Comparison of ENCODE assay signal across 31 cellular contexts in the genomic region with DNA sequence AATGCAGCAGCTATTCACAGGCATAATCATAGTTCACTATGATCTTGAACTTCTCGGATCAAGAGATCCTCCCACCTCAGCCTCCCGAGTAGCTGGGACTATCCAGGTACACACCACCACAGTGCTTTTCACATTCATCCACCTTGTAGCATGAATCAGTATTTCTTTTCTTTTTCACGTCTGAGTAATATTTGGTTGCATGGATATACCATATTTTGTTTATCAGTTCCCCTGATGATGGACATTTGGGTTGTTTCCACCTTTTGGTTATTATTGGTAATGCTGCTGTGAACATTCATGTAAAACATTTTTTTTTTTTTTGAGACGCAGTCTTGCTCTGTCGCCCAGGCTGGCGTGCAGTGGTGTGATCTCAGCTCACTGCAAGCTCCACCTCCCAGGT.
"Had no signal": no experiment of that assay in that cellular context is flagged by ENCODE, and none has a peak within 500 bp of the region (broad histone marks: within the 10 kb centered on the region; RNA-seq: fewer than 3 reads in every experiment).

No MANE protein-coding gene starts in this region.

- H3K4me3 Mint-ChIP-seq: activated B cell treated with CpG ODN at 0.5 μM for 24 hours; activated CD4-positive, alpha-beta memory T cell treated with anti-CD3 and anti-CD28 coated beads for 36 hours; activated CD4-positive, alpha-beta T cell treated with anti-CD3 and anti-CD28 coated beads, Interleukin-2, amount 10 ng/mL, durations not matched to agents 24 days and 14 days; activated CD8-positive, alpha-beta T cell treated with anti-CD3 and anti-CD28 coated beads for 36 hours; activated naive CD4-positive, alpha-beta T cell treated with anti-CD3 and anti-CD28 coated beads for 36 hours; activated naive CD8-positive, alpha-beta T cell treated with anti-CD3 and anti-CD28 coated beads for 36 hours; activated T-cell treated with anti-CD3 and anti-CD28 coated beads, Interleukin-2, amount 50 U/mL, for 4 hours; activated T-cell treated with anti-CD3 and anti-CD28 coated beads, Interleukin-2, amount 50 U/mL, for 72 hours; activated T-helper 1 cell treated with anti-CD3 and anti-CD28 coated beads, Interleukin-12 subunit alpha, Interleukin-12 subunit beta, Interleukin-2, Interleukin-4 antibody, amounts not matched to agents 30 ng/mL and 10 ng/mL and 1 ng/mL, durations not matched to agents 14 hours and 24 hours and 36 hours; activated T-helper 17 cell treated with anti-CD3 and anti-CD28 coated beads, Interleukin-2, amount 50 U/mL, for 72 hours; T-helper 17 cell had no signal

- H3K36me3 ChIP-seq: adrenal gland, brain microvascular endothelial cell, breast epithelium had no signal

- H3K9me3 ChIP-seq: adrenal gland, body of pancreas, breast epithelium had no signal

- H3K9me3 Mint-ChIP-seq: activated B cell treated with CpG ODN at 0.5 μM for 24 hours; activated CD4-positive, alpha-beta memory T cell treated with anti-CD3 and anti-CD28 coated beads for 36 hours; activated naive CD4-positive, alpha-beta T cell treated with anti-CD3 and anti-CD28 coated beads for 36 hours; activated naive CD4-positive, alpha-beta T cell treated with anti-CD3 and anti-CD28 coated beads, Interleukin-2, amount 50 U/mL, for 72 hours; activated T-cell treated with anti-CD3 and anti-CD28 coated beads, Interleukin-2, amount 50 U/mL, for 4 hours; activated T-cell treated with anti-CD3 and anti-CD28 coated beads, Interleukin-2, amount 50 U/mL, for 72 hours; activated T-helper 1 cell treated with anti-CD3 and anti-CD28 coated beads, Interleukin-12 subunit alpha, Interleukin-12 subunit beta, Interleukin-2, Interleukin-4 antibody, amounts not matched to agents 30 ng/mL and 10 ng/mL and 1 ng/mL, durations not matched to agents 14 hours and 24 hours and 36 hours; activated T-helper 17 cell treated with anti-CD3 and anti-CD28 coated beads, Interleukin-2, amount 50 U/mL, for 72 hours had no signal

- H3K4me1 ChIP-seq: adrenal gland, breast epithelium had no signal

- H3K4me1 Mint-ChIP-seq: activated T-helper 17 cell treated with anti-CD3 and anti-CD28 coated beads, Interleukin-2, amount 50 U/mL, for 72 hours; T-helper 17 cell had no signal

- H3K27ac ChIP-seq: adrenal gland, body of pancreas, brain microvascular endothelial cell, breast epithelium had no signal

- DNase-seq: activated B cell treated with CpG ODN at 0.5 μM for 24 hours; activated CD4-positive, alpha-beta memory T cell treated with anti-CD3 and anti-CD28 coated beads for 36 hours; activated CD4-positive, alpha-beta T cell treated with anti-CD3 and anti-CD28 coated beads for 4 hours; activated CD4-positive, alpha-beta T cell treated with anti-CD3 and anti-CD28 coated beads, Interleukin-2, amount 10 ng/mL, durations not matched to agents 24 days and 14 days; activated CD4-positive, alpha-beta T cell treated with anti-CD3 and anti-CD28 coated beads, Interleukin-2, amount 50 U/mL, for 1 hour; activated CD4-positive, alpha-beta T cell treated with anti-CD3 and anti-CD28 coated beads, Interleukin-2, amount 50 U/mL, for 4 hours; activated CD4-positive, CD25-positive, alpha-beta regulatory T cell treated with anti-CD3 and anti-CD28 coated beads, Interleukin-2, amount 50 U/mL, for 72 hours; activated CD8-positive, alpha-beta memory T cell treated with anti-CD3 and anti-CD28 coated beads, Interleukin-2, amount 50 U/mL, for 4 hours; activated CD8-positive, alpha-beta T cell treated with anti-CD3 and anti-CD28 coated beads for 36 hours; activated effector memory CD4-positive, alpha-beta T cell treated with anti-CD3 and anti-CD28 coated beads, Interleukin-2, amount 50 U/mL, for 16 hours; activated gamma-delta T cell treated with Interleukin-2 at 50 U/mL for 16 hours; activated naive CD4-positive, alpha-beta T cell; activated naive CD4-positive, alpha-beta T cell treated with anti-CD3 and anti-CD28 coated beads for 36 hours; activated naive CD4-positive, alpha-beta T cell treated with anti-CD3 and anti-CD28 coated beads, Interleukin-2, amount 50 U/mL, for 16 hours; activated naive CD8-positive, alpha-beta T cell treated with anti-CD3 and anti-CD28 coated beads for 36 hours; activated T-cell treated with anti-CD3 and anti-CD28 coated beads for 4 hours; activated T-cell treated with anti-CD3 and anti-CD28 coated beads, Interleukin-2, amount 50 U/mL, for 1 hour; activated T-cell treated with anti-CD3 and anti-CD28 coated beads, Interleukin-2, amount 50 U/mL, for 4 hours; activated T-cell treated with anti-CD3 and anti-CD28 coated beads, Interleukin-2, amount 50 U/mL, for 72 hours; adrenal gland; amniotic stem cell; aorta; body of pancreas; brain microvascular endothelial cell; central memory CD4-positive, alpha-beta T cell; T-helper 17 cell; T1000 had no signal

- H3K27ac Mint-ChIP-seq: activated B cell treated with CpG ODN at 0.5 μM for 24 hours; activated CD4-positive, alpha-beta memory T cell treated with anti-CD3 and anti-CD28 coated beads for 36 hours; activated CD4-positive, alpha-beta T cell treated with anti-CD3 and anti-CD28 coated beads, Interleukin-2, amount 10 ng/mL, durations not matched to agents 24 days and 14 days; activated CD8-positive, alpha-beta T cell treated with anti-CD3 and anti-CD28 coated beads for 36 hours; activated naive CD4-positive, alpha-beta T cell treated with anti-CD3 and anti-CD28 coated beads for 36 hours; activated naive CD4-positive, alpha-beta T cell treated with anti-CD3 and anti-CD28 coated beads, Interleukin-2, amount 50 U/mL, for 72 hours; activated naive CD8-positive, alpha-beta T cell treated with anti-CD3 and anti-CD28 coated beads for 36 hours; activated T-cell treated with anti-CD3 and anti-CD28 coated beads, Interleukin-2, amount 50 U/mL, for 72 hours; activated T-helper 1 cell treated with anti-CD3 and anti-CD28 coated beads, Interleukin-12 subunit alpha, Interleukin-12 subunit beta, Interleukin-2, Interleukin-4 antibody, amounts not matched to agents 30 ng/mL and 10 ng/mL and 1 ng/mL, durations not matched to agents 14 hours and 24 hours and 36 hours; activated T-helper 17 cell treated with anti-CD3 and anti-CD28 coated beads, Interleukin-2, amount 50 U/mL, for 72 hours; T-helper 17 cell had no signal

- H3K27me3 ChIP-seq: body of pancreas, brain microvascular endothelial cell, breast epithelium had no signal

- H3K36me3 Mint-ChIP-seq: activated CD4-positive, alpha-beta memory T cell treated with anti-CD3 and anti-CD28 coated beads for 36 hours had no signal

- ATAC-seq: activated CD8-positive, alpha-beta T cell treated with anti-CD3 and anti-CD28 coated beads for 36 hours; activated naive CD4-positive, alpha-beta T cell treated with anti-CD3 and anti-CD28 coated beads, Interleukin-2, amount 50 U/mL, for 72 hours; activated T-cell treated with anti-CD3 and anti-CD28 coated beads, Interleukin-2, amount 50 U/mL, for 4 hours; activated T-cell treated with anti-CD3 and anti-CD28 coated beads, Interleukin-2, amount 50 U/mL, for 72 hours; activated T-helper 17 cell treated with anti-CD3 and anti-CD28 coated beads, Interleukin-2, amount 50 U/mL, for 72 hours; body of pancreas; T-helper 17 cell had no signal

- H3K4me3 ChIP-seq: adrenal gland, body of pancreas, breast epithelium had no signal
